Comparison of ENCODE assay signal across 18 cellular contexts in the genomic region with DNA sequence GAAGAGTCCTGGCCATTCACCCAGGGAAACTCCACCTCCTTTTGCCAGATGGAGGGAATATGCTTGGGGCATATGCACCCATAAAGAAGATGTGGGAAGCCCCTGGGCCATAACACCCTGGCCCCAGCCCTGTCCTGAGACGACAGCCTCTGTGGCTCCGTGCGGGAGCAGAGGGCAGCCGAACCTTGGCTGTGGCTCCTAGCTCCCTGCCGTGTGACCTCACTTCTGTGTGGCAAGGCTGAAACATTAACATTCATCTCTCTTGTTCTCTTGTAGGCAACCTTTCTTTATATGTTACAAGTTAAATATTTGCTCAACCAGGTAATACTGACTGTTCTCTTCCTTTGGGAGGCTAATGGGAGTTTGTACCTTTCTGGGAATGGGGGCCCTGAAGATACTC. TPM values are rescaled to one million over a fixed set of nuclear protein-coding genes. Genes with fewer than 3 reads are reported as not detected.
"Had no signal": no experiment of that assay in that cellular context is flagged by ENCODE, and none has a peak within 500 bp of the region (broad histone marks: within the 10 kb centered on the region; RNA-seq: fewer than 3 reads in every experiment).

No MANE protein-coding gene starts in this region.

- H3K27ac Mint-ChIP-seq: activated naive CD4-positive, alpha-beta T cell treated with anti-CD3 and anti-CD28 coated beads for 36 hours; activated naive CD8-positive, alpha-beta T cell treated with anti-CD3 and anti-CD28 coated beads, Interleukin-2, amount 50 U/mL, for 24 hours; activated T-helper 2 cell treated with anti-CD3 and anti-CD28 coated beads, Interferon-gamma antibody, Interleukin-2, Interleukin-4, amounts not matched to agents 10 μg/mL and 5 μg/mL and 100 μg/mL, durations not matched to agents 14 hours and 24 hours and 36 hours; memory B cell; naive thymus-derived CD8-positive, alpha-beta T cell; stimulated activated naive CD8-positive, alpha-beta T cell treated with anti-CD3 and anti-CD28 coated beads, Interleukin-15, Interleukin-2, amounts not matched to agents 100 ng/mL and 50 ng/mL, for 24 hours had no signal

- H3K36me3 ChIP-seq: suprapubic skin had no signal

- H3K9me3 Mint-ChIP-seq: activated naive CD4-positive, alpha-beta T cell treated with anti-CD3 and anti-CD28 coated beads for 36 hours; activated naive CD8-positive, alpha-beta T cell treated with anti-CD3 and anti-CD28 coated beads, Interleukin-2, amount 50 U/mL, for 24 hours; activated T-helper 2 cell treated with anti-CD3 and anti-CD28 coated beads, Interferon-gamma antibody, Interleukin-2, Interleukin-4, amounts not matched to agents 10 μg/mL and 5 μg/mL and 100 μg/mL, durations not matched to agents 14 hours and 24 hours and 36 hours; memory B cell; naive thymus-derived CD8-positive, alpha-beta T cell; stimulated activated naive CD8-positive, alpha-beta T cell treated with anti-CD3 and anti-CD28 coated beads, Interleukin-15, Interleukin-2, amounts not matched to agents 100 ng/mL and 50 ng/mL, for 24 hours had no signal

- H3K27ac ChIP-seq: psoas muscle, suprapubic skin had no signal

- H3K36me3 Mint-ChIP-seq: memory B cell; naive thymus-derived CD8-positive, alpha-beta T cell had no signal

- H3K4me1 ChIP-seq: psoas muscle had no signal

- ATAC-seq: activated CD4-positive, CD25-positive, alpha-beta regulatory T cell treated with anti-CD3 and anti-CD28 coated beads, Interleukin-2, amount 50 U/mL, for 24 hours; activated naive CD8-positive, alpha-beta T cell treated with anti-CD3 and anti-CD28 coated beads, Interleukin-2, amount 50 U/mL, for 24 hours; naive thymus-derived CD8-positive, alpha-beta T cell; psoas muscle; sciatic nerve had no signal

- H3K4me3 Mint-ChIP-seq: activated naive CD4-positive, alpha-beta T cell treated with anti-CD3 and anti-CD28 coated beads for 36 hours; activated naive CD8-positive, alpha-beta T cell treated with anti-CD3 and anti-CD28 coated beads, Interleukin-2, amount 50 U/mL, for 24 hours; memory B cell; naive thymus-derived CD8-positive, alpha-beta T cell; stimulated activated naive CD8-positive, alpha-beta T cell treated with anti-CD3 and anti-CD28 coated beads, Interleukin-15, Interleukin-2, amounts not matched to agents 100 ng/mL and 50 ng/mL, for 24 hours had no signal

- H3K4me3 ChIP-seq: psoas muscle, suprapubic skin had no signal

- H3K9me3 ChIP-seq: psoas muscle, SK-N-SH, suprapubic skin had no signal

- H3K27me3 ChIP-seq: suprapubic skin had no signal

- DNase-seq: activated CD4-positive, alpha-beta T cell treated with anti-CD3 and anti-CD28 coated beads, Interleukin-2, amount 50 U/mL, for 4 hours; activated naive CD4-positive, alpha-beta T cell treated with anti-CD3 and anti-CD28 coated beads for 36 hours; activated naive CD8-positive, alpha-beta T cell treated with anti-CD3 and anti-CD28 coated beads, Interleukin-2, amount 50 U/mL, for 24 hours; activated T-cell treated with anti-CD3 and anti-CD28 coated beads, Interleukin-2, amount 50 U/mL, for 1 hour; caudate nucleus; effector CD8-positive, alpha-beta T cell; foreskin fibroblast; naive thymus-derived CD8-positive, alpha-beta T cell; psoas muscle; SK-N-SH; T-helper 1 cell; T1000 had no signal

RNA-seq across cellular contexts. Expression of gene SLC47A1, which starts 17.5 kb away (rescaled TPM):
- total RNA-seq: naive thymus-derived CD8-positive, alpha-beta T cell had no signal
